Comparison of ENCODE assay signal across 16 cellular contexts in genomic region chr19:35119091-35119490, GRCh38. TPM values are rescaled to one million over a fixed set of nuclear protein-coding genes. Genes with fewer than 3 reads are reported as not detected.
DNase-seq lines count a peak whose midpoint lies in the region; ATAC-seq and TF ChIP-seq lines count a peak whose summit lies in the region.
"Had no signal": no experiment of that assay in that cellular context is flagged by ENCODE, and none has a peak within 500 bp of the region (broad histone marks: within the 10 kb centered on the region; RNA-seq: fewer than 3 reads in every experiment).

No MANE protein-coding gene starts in this region.

- H3K27ac ChIP-seq in dorsolateral prefrontal cortex = peak overlapping the region in 55 of 59 donors; percentile 26 to 99 (median 88)
- H3K27ac ChIP-seq in sigmoid colon = peak overlapping the region; percentile 37 to 67 (median 58)

- DNase-seq in NCI-H69 (lab: John Stamatoyannopoulos, UW) = peak; percentile 52
- DNase-seq in dorsolateral prefrontal cortex = no peak
- no peak for DNase-seq in sigmoid colon
- no peak for DNase-seq in OCI-M2 (lab: John Stamatoyannopoulos, UW; ENCODE audit: unreplicated experiment)
- no peak for DNase-seq in GM19240 (ENCODE audit: insufficient read length, low spot score)
- DNase-seq: activated CD4-positive, alpha-beta T cell treated with anti-CD3 and anti-CD28 coated beads for 4 hours; activated T-cell treated with anti-CD3 and anti-CD28 coated beads, Interleukin-2, amount 50 U/mL, for 72 hours; amniotic stem cell; DND-41; foreskin fibroblast; OCI-M1; stimulated activated CD4-positive, alpha-beta T cell treated with anti-CD3 and anti-CD28 coated beads, Interleukin-2, amount 100 ng/mL, for 48 hours; T-cell had no signal

- intact Hi-C loops in dorsolateral prefrontal cortex (cut with DNase I) (no loop called here), sigmoid colon (cut with DNase I) (no loop called here)

- H3K4me3 ChIP-seq in dorsolateral prefrontal cortex (no peak overlapping the region), sigmoid colon (peak overlapping the region in 2 of 4 donors; percentile 18 to 20)

- peaks cover 0 to 19% (median 13%) of the 10 kb centered on the region in 4 donors for H3K4me1 ChIP-seq in sigmoid colon

- no peaks in the 10 kb centered on the region for H3K36me3 ChIP-seq in sigmoid colon

- ATAC-seq in GM19463 (IDR thresholded peaks at IDR 0.05; ENCODE audit: unreplicated experiment) = no peak
- ATAC-seq: activated T-cell treated with anti-CD3 and anti-CD28 coated beads, Interleukin-2, amount 50 U/mL, for 72 hours; stimulated activated effector memory CD8-positive, alpha-beta T cell treated with anti-CD3 and anti-CD28 coated beads, Interleukin-12 subunit alpha, Interleukin-12 subunit beta, amount 100 ng/mL, for 72 hours; T-cell had no signal

- TF ChIP-seq EP300 in sigmoid colon (IDR thresholded peaks at IDR 0.05) = no peak

- no peaks in the 10 kb centered on the region for H3K27me3 ChIP-seq in dorsolateral prefrontal cortex
- peaks cover 0 to 5% (median 0%) of the 10 kb centered on the region in 3 donors for H3K27me3 ChIP-seq in sigmoid colon

- H3K9me3 ChIP-seq in sigmoid colon = no peaks in the 10 kb centered on the region

- no peak for TF ChIP-seq POLR2A in sigmoid colon (IDR thresholded peaks at IDR 0.05)

- WGBS in sigmoid colon, 2 donors = 48 to 59% methylated on average over 14 of the region's 14 CpGs

- TF ChIP-seq CTCF in dorsolateral prefrontal cortex (IDR thresholded peaks at IDR 0.05 in 54 of 56, conservative IDR thresholded peaks at IDR 0.05 in 2 of 56; ENCODE audit: low read depth in 1 of 56, partially characterized antibody in 56 of 56) (no peak), sigmoid colon (IDR thresholded peaks at IDR 0.05) (no peak)

RNA-seq across cellular contexts. Expression of gene FXYD3, which starts 3.5 kb away (rescaled TPM):
- 10 to 100 TPM in 2 of 120 experiments, 1 to 10 TPM in 110, under 1 TPM in 5, not detected in 3; 0.55 to 17.3 (median 3.3) TPM for total RNA-seq in dorsolateral prefrontal cortex
- 10 to 100 TPM in 2 of 4 donors, 1 to 10 TPM in 2; 3.7 to 15.3 (median 8.2) TPM for total RNA-seq in sigmoid colon
- polyA plus RNA-seq in sigmoid colon = 1,000 to 10,000 TPM; 2,472 to 3,333 (median 2,871) TPM
- total RNA-seq: activated T-cell treated with anti-CD3 and anti-CD28 coated beads, Interleukin-2, amount 50 U/mL, for 72 hours; renal cortical epithelial cell had no signal

RNA-seq across cellular contexts. Expression of gene LGI4, which starts 15.8 kb away (rescaled TPM):
- total RNA-seq in dorsolateral prefrontal cortex = 100 to 1,000 TPM in 9 of 120 experiments, 10 to 100 TPM in 111; 44.4 to 136 (median 72.9) TPM
- 10 to 100 TPM; 29.0 to 47.1 (median 35.1) TPM for total RNA-seq in sigmoid colon
- 10 to 100 TPM in 1 of 3 donors, 1 to 10 TPM in 2; 4.2 to 35.7 (median 9.0) TPM for polyA plus RNA-seq in sigmoid colon
- total RNA-seq: renal cortical epithelial cell had no signal

RNA-seq across cellular contexts. Expression of gene FXYD1, which starts 19.5 kb away (rescaled TPM):
- total RNA-seq in dorsolateral prefrontal cortex (100 to 1,000 TPM in 117 of 120 experiments, 10 to 100 TPM in 3; 86.4 to 482 (median 185) TPM), sigmoid colon (100 to 1,000 TPM in 1 of 4 donors, 10 to 100 TPM in 3; 39.1 to 107 (median 44.6) TPM)
- 10 to 100 TPM in 2 of 3 donors, 1 to 10 TPM in 1; 6.0 to 57.7 (median 15.0) TPM for polyA plus RNA-seq in sigmoid colon
- total RNA-seq: renal cortical epithelial cell had no signal

RNA-seq across cellular contexts. Expression of gene FXYD7, which starts 24.0 kb away (rescaled TPM):
- total RNA-seq in dorsolateral prefrontal cortex (100 to 1,000 TPM in 116 of 120 experiments, 10 to 100 TPM in 4; 72.7 to 214 (median 155) TPM), sigmoid colon (1 to 10 TPM in 1 of 4 donors, not detected in 3; 3.3 TPM)
- 1 to 10 TPM in 1 of 3 donors, not detected in 2; 1.7 TPM for polyA plus RNA-seq in sigmoid colon
- total RNA-seq: renal cortical epithelial cell had no signal

RNA-seq across cellular contexts. Expression of gene FXYD5, which starts 35.4 kb away (rescaled TPM):
- total RNA-seq in dorsolateral prefrontal cortex (10 to 100 TPM in 101 of 120 experiments, 1 to 10 TPM in 19; 5.8 to 36.4 (median 14.0) TPM), sigmoid colon (10 to 100 TPM; 20.1 to 32.4 (median 28.8) TPM)
- 100 to 1,000 TPM in 1 of 3 donors, 10 to 100 TPM in 2; 18.5 to 102 (median 27.0) TPM for polyA plus RNA-seq in sigmoid colon
